ENCODE assay signal across 2 cellular contexts in genomic region chr7:38889079-38889478, GRCh38.
TF ChIP-seq lines count a peak whose summit lies in the region.

No MANE protein-coding gene starts in this region.

TF ChIP-seq in GM23338, 12 proteins besides CTCF, POLR2A, EP300 and RAD21:
- TF ChIP-seq ZNF462 (CRISPR knock-in tag; IDR thresholded peaks at IDR 0.05) (no peak), EZH2phosphoT487 (IDR thresholded peaks at IDR 0.05; ENCODE audit: unreplicated experiment) (no peak), ZNF114 (CRISPR knock-in tag; IDR thresholded peaks at IDR 0.05) (no peak), POLR2AphosphoS5 (IDR thresholded peaks at IDR 0.05; ENCODE audit: low read depth) (no peak), NANOG (IDR thresholded peaks at IDR 0.05; ENCODE audit: borderline replicate concordance) (no peak), STAT1 (IDR thresholded peaks at IDR 0.05; ENCODE audit: unreplicated experiment) (no peak), ETS1 (IDR thresholded peaks at IDR 0.05) (no peak), EZH2 (IDR thresholded peaks at IDR 0.05; ENCODE audit: low read depth, unreplicated experiment) (no peak), JUNB (IDR thresholded peaks at IDR 0.05; ENCODE audit: unreplicated experiment) (no peak), CREB1 (CRISPR knock-in tag; IDR thresholded peaks at IDR 0.05; ENCODE audit: low read depth) (no peak), REST (IDR thresholded peaks at IDR 0.05; ENCODE audit: unreplicated experiment) (no peak), ZNF331 (CRISPR knock-in tag; IDR thresholded peaks at IDR 0.05; ENCODE audit: low read depth) (no peak)

TF ChIP-seq in HEK293, 187 proteins besides CTCF, POLR2A, EP300 and RAD21:
- TF ChIP-seq KLF10 (tag by site-specific recombination; IDR thresholded peaks at IDR 0.05) (no peak), MEIS1 (CRISPR knock-in tag; IDR thresholded peaks at IDR 0.05; ENCODE audit: borderline replicate concordance) (no peak), ZNF558 (tag by site-specific recombination; IDR thresholded peaks at IDR 0.05) (peak; percentile 98)
